ENCODE assay signal across 1 cellular context in the genomic region with DNA sequence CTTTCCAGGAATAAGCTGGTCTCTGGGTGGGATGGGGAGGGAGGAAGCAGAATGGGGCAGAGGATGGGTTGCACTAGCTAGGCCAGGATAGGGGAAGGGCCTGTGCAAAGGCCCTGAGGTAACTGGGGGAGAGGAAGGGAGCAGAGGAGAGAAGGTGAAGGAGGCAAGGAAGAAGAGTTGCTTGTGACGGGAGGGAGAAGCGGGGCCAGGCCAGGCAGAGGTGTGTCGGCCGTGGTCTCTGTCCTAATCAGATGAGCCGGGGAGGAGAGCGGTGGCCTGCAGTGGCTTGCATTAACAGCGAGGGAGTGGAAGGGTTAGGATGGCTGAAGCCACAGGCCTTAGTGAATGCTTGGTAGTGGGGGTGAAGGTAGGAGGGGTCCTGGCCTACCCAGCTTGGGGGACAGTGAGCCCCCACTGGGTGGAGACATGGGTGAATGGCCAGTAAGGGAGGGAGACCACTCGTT.
TF ChIP-seq lines count a peak whose summit lies in the region.

No MANE protein-coding gene starts in this region.

TF ChIP-seq in GM12878, 131 proteins besides CTCF, POLR2A, EP300 and RAD21:
- peak; percentile 98 for TF ChIP-seq HDGF (IDR thresholded peaks at IDR 0.05)
- TF ChIP-seq IKZF1 (conservative IDR thresholded peaks at IDR 0.05), result peak; percentile 36; the same call in 1 of the 2 replicates
- TF ChIP-seq, protein P1, sequence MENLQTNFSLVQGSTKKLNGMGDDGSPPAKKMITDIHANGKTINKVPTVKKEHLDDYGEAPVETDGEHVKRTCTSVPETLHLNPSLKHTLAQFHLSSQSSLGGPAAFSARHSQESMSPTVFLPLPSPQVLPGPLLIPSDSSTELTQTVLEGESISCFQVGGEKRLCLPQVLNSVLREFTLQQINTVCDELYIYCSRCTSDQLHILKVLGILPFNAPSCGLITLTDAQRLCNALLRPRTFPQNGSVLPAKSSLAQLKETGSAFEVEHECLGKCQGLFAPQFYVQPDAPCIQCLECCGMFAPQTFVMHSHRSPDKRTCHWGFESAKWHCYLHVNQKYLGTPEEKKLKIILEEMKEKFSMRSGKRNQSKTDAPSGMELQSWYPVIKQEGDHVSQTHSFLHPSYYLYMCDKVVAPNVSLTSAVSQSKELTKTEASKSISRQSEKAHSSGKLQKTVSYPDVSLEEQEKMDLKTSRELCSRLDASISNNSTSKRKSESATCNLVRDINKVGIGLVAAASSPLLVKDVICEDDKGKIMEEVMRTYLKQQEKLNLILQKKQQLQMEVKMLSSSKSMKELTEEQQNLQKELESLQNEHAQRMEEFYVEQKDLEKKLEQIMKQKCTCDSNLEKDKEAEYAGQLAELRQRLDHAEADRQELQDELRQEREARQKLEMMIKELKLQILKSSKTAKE (IDR thresholded peaks at IDR 0.05; ENCODE audit: low read depth, poor library complexity, severe bottlenecking), result no peak
- TF ChIP-seq NBN (IDR thresholded peaks at IDR 0.05), result 0 out of 2 replicates have a peak, but pooled peaks have one; percentile 37
- TF ChIP-seq, protein P2, sequence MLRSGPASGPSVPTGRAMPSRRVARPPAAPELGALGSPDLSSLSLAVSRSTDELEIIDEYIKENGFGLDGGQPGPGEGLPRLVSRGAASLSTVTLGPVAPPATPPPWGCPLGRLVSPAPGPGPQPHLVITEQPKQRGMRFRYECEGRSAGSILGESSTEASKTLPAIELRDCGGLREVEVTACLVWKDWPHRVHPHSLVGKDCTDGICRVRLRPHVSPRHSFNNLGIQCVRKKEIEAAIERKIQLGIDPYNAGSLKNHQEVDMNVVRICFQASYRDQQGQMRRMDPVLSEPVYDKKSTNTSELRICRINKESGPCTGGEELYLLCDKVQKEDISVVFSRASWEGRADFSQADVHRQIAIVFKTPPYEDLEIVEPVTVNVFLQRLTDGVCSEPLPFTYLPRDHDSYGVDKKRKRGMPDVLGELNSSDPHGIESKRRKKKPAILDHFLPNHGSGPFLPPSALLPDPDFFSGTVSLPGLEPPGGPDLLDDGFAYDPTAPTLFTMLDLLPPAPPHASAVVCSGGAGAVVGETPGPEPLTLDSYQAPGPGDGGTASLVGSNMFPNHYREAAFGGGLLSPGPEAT (IDR thresholded peaks at IDR 0.05; ENCODE audit: low read depth), result no peak
- peak in 1 of 2 experiments; percentile 30; a peak in 2 of 4 replicates for TF ChIP-seq IKZF2 (IDR thresholded peaks at IDR 0.05)
